8 cellular contexts compared by ENCODE assay signal in genomic region chr19:52191374-52191773, GRCh38. TPM values are rescaled to one million over a fixed set of nuclear protein-coding genes. Genes with fewer than 3 reads are reported as not detected.
A peak's percentile ranks its signal among the peaks of the same experiment; 100 is the strongest.
DNase-seq lines count a peak whose midpoint lies in the region; ATAC-seq and TF ChIP-seq lines count a peak whose summit lies in the region.

No MANE protein-coding gene starts in this region.

- no peak overlapping the region for H3K23ac ChIP-seq in trophoblast cell (ENCODE audit: low read length)

- peaks cover 17% of the 10 kb centered on the region for H3K79me1 ChIP-seq in trophoblast cell (ENCODE audit: low read length)

- H2BK12ac ChIP-seq in trophoblast cell (ENCODE audit: low read length) = no peak overlapping the region

- H3K4me2 ChIP-seq in trophoblast cell (ENCODE audit: low read length) = peak overlapping the region; percentile 86

- H2BK5ac ChIP-seq in trophoblast cell (ENCODE audit: low read depth, low read length, poor library complexity) = no peak overlapping the region

- peak overlapping the region; percentile 97 for H3K4ac ChIP-seq in trophoblast cell (ENCODE audit: low read depth, low read length)

- no peaks in the 10 kb centered on the region for H3K9me3 ChIP-seq in ES-I3 (ENCODE audit: control insufficient read depth, insufficient read depth, low read length)
- no peaks in the 10 kb centered on the region for H3K9me3 ChIP-seq in RWPE2 (ENCODE audit: severe bottlenecking)
- no peaks in the 10 kb centered on the region for H3K9me3 ChIP-seq in esophagus squamous epithelium
- H3K9me3 ChIP-seq in trophoblast cell (ENCODE audit: insufficient read depth, low read depth, low read length) = no peaks in the 10 kb centered on the region

- H3K18ac ChIP-seq in trophoblast cell (ENCODE audit: low read length) = no peak overlapping the region

- no peak overlapping the region for H2BK120ac ChIP-seq in trophoblast cell (ENCODE audit: insufficient read depth, low read length, poor library complexity)

- no peak overlapping the region for H2AK5ac ChIP-seq in trophoblast cell (ENCODE audit: low read length)

- peak overlapping the region; percentile 77 for H3K4me3 ChIP-seq in RWPE2 (ENCODE audit: severe bottlenecking)
- peak overlapping the region; percentile 81 to 95 (median 90) for H3K4me3 ChIP-seq in esophagus squamous epithelium
- H3K4me3 ChIP-seq in trophoblast cell (ENCODE audit: low read depth, low read length) = no peak overlapping the region

- no peak for TF ChIP-seq POLR2A in esophagus squamous epithelium (IDR thresholded peaks at IDR 0.05)

- TF ChIP-seq CTCF in RWPE2 (IDR thresholded peaks at IDR 0.05; ENCODE audit: poor library complexity, severe bottlenecking) (no peak), esophagus squamous epithelium (IDR thresholded peaks at IDR 0.05) (no peak)

- DNase-seq in RWPE2 (ENCODE audit: low spot score) (no peak), esophagus squamous epithelium (lab: John Stamatoyannopoulos, UW) (no peak), trophoblast cell (no peak)
- no peak for DNase-seq in effector CD4-positive, alpha-beta T cell
- DNase-seq in stimulated activated CD4-positive, alpha-beta T cell treated with anti-CD3 and anti-CD28 coated beads, Interleukin-2, amount 100 ng/mL, for 24 hours = no peak

- H2AFZ ChIP-seq in trophoblast cell (ENCODE audit: insufficient read depth, low read length, poor library complexity) = no peak overlapping the region

- peak overlapping the region; percentile 69 for H3K27ac ChIP-seq in RWPE2 (ENCODE audit: poor library complexity, severe bottlenecking)
- H3K27ac ChIP-seq in esophagus squamous epithelium = peak overlapping the region; percentile 97 to 99 (median 98)
- H3K27ac ChIP-seq in trophoblast cell (ENCODE audit: low read depth, low read length) = no peak overlapping the region

- peak overlapping the region; percentile 87 for H3K9ac ChIP-seq in ES-I3 (ENCODE audit: low read depth, low read length)
- peak overlapping the region; percentile 78 for H3K9ac ChIP-seq in trophoblast cell (ENCODE audit: low read length)

- 45 to 67% methylated on average over 5 of the region's 5 CpGs for WGBS in esophagus squamous epithelium, 2 donors
- no CpG with 5 or more reads among the region's 5 CpGs for WGBS in trophoblast cell (ENCODE audit: extremely low coverage, insufficient coverage, insufficient read length)

- intact Hi-C loops in esophagus squamous epithelium (cut with DNase I) = no loop called here

- peaks cover 27% of the 10 kb centered on the region for H3K79me2 ChIP-seq in trophoblast cell (ENCODE audit: control insufficient read depth, insufficient read depth, low read length, poor library complexity)

- H3K27me3 ChIP-seq in RWPE2 (ENCODE audit: insufficient read depth, poor library complexity, severe bottlenecking) (no peaks in the 10 kb centered on the region), esophagus squamous epithelium (no peaks in the 10 kb centered on the region), trophoblast cell (ENCODE audit: insufficient read depth, low read length) (no peaks in the 10 kb centered on the region)

- H4K12ac ChIP-seq in trophoblast cell (ENCODE audit: low read depth, low read length) = peak overlapping the region; percentile 35

- no peak overlapping the region for H4K91ac ChIP-seq in trophoblast cell (ENCODE audit: low read depth, low read length)

- H3K36me3 ChIP-seq in ES-I3 (ENCODE audit: insufficient read depth, low read length) = peaks cover 2% of the 10 kb centered on the region
- H3K36me3 ChIP-seq in RWPE2 (ENCODE audit: low read depth) = peaks cover 48% of the 10 kb centered on the region
- H3K36me3 ChIP-seq in esophagus squamous epithelium = peaks cover 0 to 36% (median 3%) of the 10 kb centered on the region in 3 donors
- H3K36me3 ChIP-seq in trophoblast cell (ENCODE audit: control insufficient read depth in 1 of 2, insufficient read depth in 2 of 2, low read length in 2 of 2) = peaks cover 12 to 21% of the 10 kb centered on the region in 2 experiments

- H3K14ac ChIP-seq in trophoblast cell (ENCODE audit: low read length) = no peak overlapping the region

- no peak for ATAC-seq in RWPE2 (ENCODE audit: low read depth)
- no peak for ATAC-seq in GM18498 (IDR thresholded peaks at IDR 0.05; ENCODE audit: unreplicated experiment)
- ATAC-seq in HG03342 (IDR thresholded peaks at IDR 0.05; ENCODE audit: unreplicated experiment) = no peak

- H4K8ac ChIP-seq in trophoblast cell (ENCODE audit: low read depth, low read length) = no peak overlapping the region

- H3K4me1 ChIP-seq in ES-I3 (ENCODE audit: insufficient read depth, low read length) = peaks cover 10% of the 10 kb centered on the region; the same call in 1 of the 2 replicates
- H3K4me1 ChIP-seq in RWPE2 (ENCODE audit: insufficient read depth, poor library complexity, severe bottlenecking) = peaks cover 7% of the 10 kb centered on the region
- H3K4me1 ChIP-seq in esophagus squamous epithelium = peaks cover 25 to 71% (median 38%) of the 10 kb centered on the region in 3 donors
- H3K4me1 ChIP-seq in trophoblast cell (ENCODE audit: control insufficient read depth in 1 of 2, insufficient read depth in 2 of 2, low read length in 2 of 2) = peaks cover 0 to 9% of the 10 kb centered on the region in 2 experiments

RNA-seq across cellular contexts. Expression of gene PPP2R1A, which starts 1.5 kb away (rescaled TPM):
- 100 to 1,000 TPM; 126 to 225 (median 152) TPM for total RNA-seq in esophagus squamous epithelium
- 130 and 133 TPM in 2 replicates for polyA plus RNA-seq in trophoblast cell (2013)

RNA-seq across cellular contexts. Expression of gene ZNF836, which starts 20.0 kb away (rescaled TPM):
- 1 to 10 TPM; 5.0 to 9.5 (median 7.5) TPM for total RNA-seq in esophagus squamous epithelium
- 50.0 and 50.5 TPM in 2 replicates for polyA plus RNA-seq in trophoblast cell (2013)

RNA-seq across cellular contexts. Expression of gene ZNF616, which starts 51.6 kb away (rescaled TPM):
- total RNA-seq in esophagus squamous epithelium = 1 to 10 TPM; 2.4 to 5.1 (median 3.7) TPM
- 7.2 and 7.4 TPM in 2 replicates for polyA plus RNA-seq in trophoblast cell (2013)
